20 cellular contexts compared by ENCODE assay signal in genomic region chr1:87294633-87295032, GRCh38. TPM values are rescaled to one million over a fixed set of nuclear protein-coding genes. Genes with fewer than 3 reads are reported as not detected.
A peak's percentile ranks its signal among the peaks of the same experiment; 100 is the strongest.
DNase-seq lines count a peak whose midpoint lies in the region; ATAC-seq and TF ChIP-seq lines count a peak whose summit lies in the region.
"Had no signal": no experiment of that assay in that cellular context is flagged by ENCODE, and none has a peak within 500 bp of the region (broad histone marks: within the 10 kb centered on the region; RNA-seq: fewer than 3 reads in every experiment).

No MANE protein-coding gene starts in this region.

- no peaks in the 10 kb centered on the region for H3K27me3 ChIP-seq in BLaER1
- H3K27me3 ChIP-seq in neural progenitor cell = no peaks in the 10 kb centered on the region
- H3K27me3 ChIP-seq in smooth muscle cell (ENCODE audit: low read depth) = no peaks in the 10 kb centered on the region
- H3K27me3 ChIP-seq: BLaER1 treated with 17β-estradiol and CSF1 and Interleukin-3, amounts not matched to agents 10 nM and 100 nM had no signal

- H3K4me2 ChIP-seq in BLaER1 = 0 out of 2 replicates have a peak overlapping the region, but pooled peaks have one; percentile 20
- no peak overlapping the region for H3K4me2 ChIP-seq in neural progenitor cell
- H3K4me2 ChIP-seq in smooth muscle cell = no peak overlapping the region

- H3K27me3 Mint-ChIP-seq in glutamatergic neuron (ENCODE audit: unreplicated experiment) (peaks cover 2% of the 10 kb centered on the region), neural progenitor cell (ENCODE audit: insufficient read depth, low read depth) (peaks cover 10% of the 10 kb centered on the region)

- H3K4me3 ChIP-seq in BLaER1 = no peak overlapping the region
- H3K4me3 ChIP-seq in neural progenitor cell = no peak overlapping the region
- no peak overlapping the region for H3K4me3 ChIP-seq in smooth muscle cell
- H3K4me3 ChIP-seq: BLaER1 treated with 17β-estradiol and CSF1 and Interleukin-3, amounts not matched to agents 10 nM and 100 nM; GM23248 had no signal

- H3F3A ChIP-seq in neural progenitor cell (ENCODE audit: low read depth) (no peaks in the 10 kb centered on the region), smooth muscle cell (ENCODE audit: low read depth) (no peaks in the 10 kb centered on the region)

- H3K9me3 Mint-ChIP-seq in glutamatergic neuron (ENCODE audit: unreplicated experiment) = peaks cover 2% of the 10 kb centered on the region
- no peaks in the 10 kb centered on the region for H3K9me3 Mint-ChIP-seq in neural progenitor cell
- H3K9me3 Mint-ChIP-seq in activated naive CD4-positive, alpha-beta T cell treated with anti-CD3 and anti-CD28 coated beads, Interleukin-2, amount 50 U/mL, for 72 hours = no peaks in the 10 kb centered on the region
- H3K9me3 Mint-ChIP-seq: CD4-positive, alpha-beta T cell; CD8-positive, alpha-beta memory T cell had no signal

- TF ChIP-seq CTCF in glutamatergic neuron (IDR thresholded peaks at IDR 0.05; ENCODE audit: partially characterized antibody, unreplicated experiment) (no peak), neural progenitor cell (IDR thresholded peaks at IDR 0.05) (no peak), smooth muscle cell (IDR thresholded peaks at IDR 0.05; ENCODE audit: borderline replicate concordance, insufficient read depth, poor library complexity, severe bottlenecking) (no peak), GM20000 (IDR thresholded peaks at IDR 0.05; ENCODE audit: extremely low read depth, missing control alignments) (no peak)

- no peaks in the 10 kb centered on the region for H3K9me3 ChIP-seq in BLaER1
- no peaks in the 10 kb centered on the region for H3K9me3 ChIP-seq in neural progenitor cell (ENCODE audit: low read depth)
- no peaks in the 10 kb centered on the region for H3K9me3 ChIP-seq in smooth muscle cell (replicated peaks; ENCODE audit: low read depth)
- H3K9me3 ChIP-seq: BLaER1 treated with 17β-estradiol and CSF1 and Interleukin-3, amounts not matched to agents 10 nM and 100 nM had no signal

- whole genome bisulfite sequencing in smooth muscle cell (ENCODE audit: low lambda C conversion rate) = 87% methylated on average over 5 of the region's 5 CpGs

- no peak overlapping the region for H3K27ac Mint-ChIP-seq in glutamatergic neuron (ENCODE audit: unreplicated experiment)
- H3K27ac Mint-ChIP-seq in neural progenitor cell = peak overlapping the region; percentile 13
- H3K27ac Mint-ChIP-seq in activated naive CD4-positive, alpha-beta T cell treated with anti-CD3 and anti-CD28 coated beads, Interleukin-2, amount 50 U/mL, for 72 hours = no peak overlapping the region
- H3K27ac Mint-ChIP-seq: B cell; CD14-positive monocyte; CD4-positive, alpha-beta T cell; CD8-positive, alpha-beta memory T cell had no signal

- H3K79me2 ChIP-seq in neural progenitor cell (ENCODE audit: low read depth) = no peaks in the 10 kb centered on the region
- no peaks in the 10 kb centered on the region for H3K79me2 ChIP-seq in smooth muscle cell (ENCODE audit: low read depth)

- H2AFZ ChIP-seq in neural progenitor cell (replicated peaks) = no peak overlapping the region
- peak overlapping the region; percentile 58 for H2AFZ ChIP-seq in smooth muscle cell (ENCODE audit: low read depth)
- H2AFZ ChIP-seq: GM23248 had no signal

- H3K36me3 ChIP-seq in BLaER1 = no peaks in the 10 kb centered on the region
- no peaks in the 10 kb centered on the region for H3K36me3 ChIP-seq in neural progenitor cell
- no peaks in the 10 kb centered on the region for H3K36me3 ChIP-seq in smooth muscle cell (ENCODE audit: low read depth)
- H3K36me3 ChIP-seq: BLaER1 treated with 17β-estradiol and CSF1 and Interleukin-3, amounts not matched to agents 10 nM and 100 nM had no signal

- H3K4me3 Mint-ChIP-seq in glutamatergic neuron (ENCODE audit: unreplicated experiment) (no peak overlapping the region), neural progenitor cell (no peak overlapping the region)
- H3K4me3 Mint-ChIP-seq: B cell; CD14-positive monocyte; CD4-positive, alpha-beta T cell; CD8-positive, alpha-beta memory T cell had no signal

- H3K4me1 ChIP-seq in BLaER1 (peaks cover 7% of the 10 kb centered on the region), neural progenitor cell (peaks cover 7% of the 10 kb centered on the region), smooth muscle cell (ENCODE audit: low read depth) (no peaks in the 10 kb centered on the region)

- H4K20me1 ChIP-seq in BLaER1 (no peaks in the 10 kb centered on the region), neural progenitor cell (ENCODE audit: low read depth) (no peaks in the 10 kb centered on the region), smooth muscle cell (ENCODE audit: low read depth) (no peaks in the 10 kb centered on the region)
- H4K20me1 ChIP-seq: BLaER1 treated with 17β-estradiol and CSF1 and Interleukin-3, amounts not matched to agents 10 nM and 100 nM had no signal

- no peak for ATAC-seq in activated naive CD4-positive, alpha-beta T cell treated with anti-CD3 and anti-CD28 coated beads, Interleukin-2, amount 50 U/mL, for 72 hours

- no peak overlapping the region for H3K27ac ChIP-seq in BLaER1
- no peak overlapping the region for H3K27ac ChIP-seq in neural progenitor cell
- H3K27ac ChIP-seq in smooth muscle cell (ENCODE audit: low read depth) = no peak overlapping the region
- H3K27ac ChIP-seq: 22Rv1; BLaER1 treated with 17β-estradiol and CSF1 and Interleukin-3, amounts not matched to agents 10 nM and 100 nM; GM23248 had no signal

- no peak overlapping the region for H3K9ac ChIP-seq in BLaER1
- H3K9ac ChIP-seq in neural progenitor cell = no peak overlapping the region
- no peak overlapping the region for H3K9ac ChIP-seq in smooth muscle cell (ENCODE audit: low read depth)
- H3K9ac ChIP-seq: GM23248 had no signal

- DNase-seq in glutamatergic neuron (peak; percentile 48), neural progenitor cell (ENCODE audit: low spot score) (no peak), smooth muscle cell (lab: John Stamatoyannopoulos, UW; ENCODE audit: unreplicated experiment) (no peak), NCI-H524 treated with DMSO at 0.1 percent for 48 hours (lab: John Stamatoyannopoulos, UW) (no peak), GM20000 (ENCODE audit: low spot score) (no peak)
- DNase-seq in activated naive CD4-positive, alpha-beta T cell treated with anti-CD3 and anti-CD28 coated beads, Interleukin-2, amount 50 U/mL, for 72 hours (ENCODE audit: low spot score in 2 of 2) = no peak
- DNase-seq: CD4-positive, alpha-beta T cell; CD8-positive, alpha-beta memory T cell; DMS 273 treated with DMSO at 0.1 percent for 48 hours; DMS79; EL; GF-D8; GM23248; H7; HCEC 1CT had no signal

- H3K36me3 Mint-ChIP-seq in glutamatergic neuron (ENCODE audit: unreplicated experiment) (no peaks in the 10 kb centered on the region), neural progenitor cell (no peaks in the 10 kb centered on the region)
- no peaks in the 10 kb centered on the region for H3K36me3 Mint-ChIP-seq in activated naive CD4-positive, alpha-beta T cell treated with anti-CD3 and anti-CD28 coated beads, Interleukin-2, amount 50 U/mL, for 72 hours
- H3K36me3 Mint-ChIP-seq: CD14-positive monocyte; CD8-positive, alpha-beta memory T cell had no signal

- H3K4me1 Mint-ChIP-seq in glutamatergic neuron (ENCODE audit: low read depth, unreplicated experiment) = peaks cover 21% of the 10 kb centered on the region
- peaks cover 8% of the 10 kb centered on the region for H3K4me1 Mint-ChIP-seq in neural progenitor cell
- H3K4me1 Mint-ChIP-seq: B cell; CD8-positive, alpha-beta memory T cell had no signal

RNA-seq across cellular contexts. Expression of gene LMO4, which starts 34.0 kb away (rescaled TPM):
- total RNA-seq in glutamatergic neuron (ENCODE audit: unreplicated experiment) (16.5 TPM), neural progenitor cell (ENCODE audit: low replicate concordance) (94.8 and 112 TPM in 2 replicates), smooth muscle cell (140 and 166 TPM in 2 replicates)
- 54.2 and 56.5 TPM in 2 replicates for polyA plus RNA-seq in smooth muscle cell
- 1 to 10 TPM; 5.6 to 7.3 TPM for total RNA-seq in activated naive CD4-positive, alpha-beta T cell treated with anti-CD3 and anti-CD28 coated beads, Interleukin-2, amount 50 U/mL, for 72 hours
